ENCODE assay signal across 8 cellular contexts in genomic region chr6:15661815-15662245, GRCh38. TPM values are rescaled to one million over a fixed set of nuclear protein-coding genes. Genes with fewer than 3 reads are reported as not detected.
DNase-seq lines count a peak whose midpoint lies in the region; ATAC-seq and TF ChIP-seq lines count a peak whose summit lies in the region.

No MANE protein-coding gene starts in this region.

- H3K4me3 ChIP-seq in RWPE2 (ENCODE audit: severe bottlenecking) = peak overlapping the region; percentile 67
- H3K4me3 ChIP-seq in fibroblast of the aortic adventitia (ENCODE audit: low read depth, low read length) = peak overlapping the region; percentile 85
- peak overlapping the region; percentile 82 to 97 (median 88) for H3K4me3 ChIP-seq in gastrocnemius medialis

- in situ Hi-C loops in gastrocnemius medialis (cut with MboI; ENCODE audit: low sequenced_read_pairs in 4 of 4) = no loop called here

- H3K4me1 ChIP-seq in RWPE2 (ENCODE audit: insufficient read depth, poor library complexity, severe bottlenecking) = no peaks in the 10 kb centered on the region
- peaks cover 5 to 12% of the 10 kb centered on the region in 2 donors for H3K4me1 ChIP-seq in gastrocnemius medialis

- H3K27ac ChIP-seq in RWPE2 (ENCODE audit: poor library complexity, severe bottlenecking) = peak overlapping the region; percentile 3
- peak overlapping the region; percentile 93 to 96 (median 94) for H3K27ac ChIP-seq in gastrocnemius medialis

- peak; percentile 64 for DNase-seq in DMS 273 (lab: John Stamatoyannopoulos, UW; ENCODE audit: unreplicated experiment)
- DNase-seq in DMS 273 treated with DMSO at 0.1 percent for 48 hours (lab: John Stamatoyannopoulos, UW) = no peak
- no peak for DNase-seq in RWPE2 (ENCODE audit: low spot score)
- peak; percentile 5 for DNase-seq in fibroblast of the aortic adventitia (ENCODE audit: low read depth)
- DNase-seq in gastrocnemius medialis = no peak
- no peak for DNase-seq in posterior cingulate gyrus
- DNase-seq in RPMI8226 = no peak
- no peak for DNase-seq in NCI-H1092 (lab: John Stamatoyannopoulos, UW)

- no peak for TF ChIP-seq CTCF in RWPE2 (IDR thresholded peaks at IDR 0.05; ENCODE audit: poor library complexity, severe bottlenecking)
- no peak for TF ChIP-seq CTCF in fibroblast of the aortic adventitia (IDR thresholded peaks at IDR 0.05; ENCODE audit: insufficient read depth, low read length)
- no peak for TF ChIP-seq CTCF in gastrocnemius medialis (IDR thresholded peaks at IDR 0.05 in 4 of 5, conservative IDR thresholded peaks at IDR 0.05 in 1 of 5)

- ATAC-seq in RWPE2 (ENCODE audit: low read depth) (peak; percentile 22; the same call in 2 of the 3 replicates), gastrocnemius medialis (no peak)

- TF ChIP-seq POLR2A in gastrocnemius medialis (IDR thresholded peaks at IDR 0.05) = no peak

- H3K9me3 ChIP-seq in RWPE2 (ENCODE audit: severe bottlenecking) (no peaks in the 10 kb centered on the region), gastrocnemius medialis (no peaks in the 10 kb centered on the region)

- H3K27me3 ChIP-seq in RWPE2 (ENCODE audit: insufficient read depth, poor library complexity, severe bottlenecking) = peaks cover 4% of the 10 kb centered on the region
- no peaks in the 10 kb centered on the region for H3K27me3 ChIP-seq in gastrocnemius medialis

- intact Hi-C loops in gastrocnemius medialis (cut with DNase I; ENCODE audit: low total_unique reads) = no loop called here
- intact Hi-C loops in posterior cingulate gyrus (cut with DNase I) = no loop called here

- H3K36me3 ChIP-seq in RWPE2 (ENCODE audit: low read depth) (no peaks in the 10 kb centered on the region), gastrocnemius medialis (no peaks in the 10 kb centered on the region)

RNA-seq across cellular contexts. Expression of gene DTNBP1, which starts 1.0 kb away (rescaled TPM):
- 5.8 and 6.9 TPM in 2 replicates for total RNA-seq in fibroblast of the aortic adventitia (ENCODE audit: low replicate concordance)
- total RNA-seq in gastrocnemius medialis = 10 to 100 TPM in 2 of 4 donors, 1 to 10 TPM in 2; 5.2 to 33.5 (median 12.5) TPM

Comparison
In these comparisons a context has a peak if more than half of its experiments do, and no peak if none do; other contexts are left out.
1. DNase-seq: peak in DMS 273 (single experiment) and fibroblast of the aortic adventitia (single experiment); none in DMS 273 treated with DMSO at 0.1 percent for 48 hours (single experiment), RWPE2 (single experiment), gastrocnemius medialis (0 of 2), posterior cingulate gyrus (0 of 10), RPMI8226 (single experiment) and NCI-H1092 (single experiment).
2. Peak in every context shown above with its lines, with median percentiles within 50 percentile points of each other: H3K4me3 ChIP-seq.